ENCODE assay signal across 1 cellular context in genomic region chr16:30797670-30798309, GRCh38.
TF ChIP-seq lines count a peak whose summit lies in the region.

No MANE protein-coding gene starts in this region.

TF ChIP-seq in K562, 482 proteins besides CTCF, POLR2A, EP300 and RAD21:
- TF ChIP-seq SAP30 (IDR thresholded peaks at IDR 0.05; ENCODE audit: borderline replicate concordance, insufficient read depth, low read depth, low read length, poor library complexity, severe bottlenecking) (no peak), MIER1 (IDR thresholded peaks at IDR 0.05; ENCODE audit: low read depth) (0 out of 2 replicates have a peak, but pooled peaks have one; percentile 18), CBX3 (IDR thresholded peaks at IDR 0.05; ENCODE audit: borderline replicate concordance in 1 of 2, low read length in 2 of 2) (peak in 1 of 2 experiments; percentile 45; a peak in 1 of 3 replicates), ZFP36 (IDR thresholded peaks at IDR 0.05; ENCODE audit: low read depth, low read length, partially characterized antibody) (peak; percentile 22), SRSF1 (IDR thresholded peaks at IDR 0.05; ENCODE audit: low read depth, low read length) (no peak), YY1 (IDR thresholded peaks at IDR 0.05; ENCODE audit: borderline replicate concordance in 1 of 3, control insufficient read depth in 1 of 3, extremely low read depth in 1 of 3, insufficient read depth in 3 of 3, insufficient read length in 1 of 3, insufficient replicate concordance in 2 of 3, low read depth in 1 of 3, low read length in 2 of 3) (peak in 1 of 3 experiments; percentile 30)
TF ChIP-seq in K562: peak in this region for 4.
